7 cellular contexts compared by ENCODE assay signal in genomic region chr14:96592591-96593388, GRCh38.
DNase-seq lines count a peak whose midpoint lies in the region; ATAC-seq lines count a peak whose summit lies in the region.

No MANE protein-coding gene starts in this region.

- H3K4me3 ChIP-seq in esophagus (ENCODE audit: low read depth in 1 of 2, low read length in 2 of 2): peak overlapping the region; percentile 37 to 44

- peaks cover 10 to 28% (median 24%) of the 10 kb centered on the region in 5 donors for H3K27me3 Mint-ChIP-seq in naive thymus-derived CD8-positive, alpha-beta T cell
- peaks cover 52% of the 10 kb centered on the region for H3K27me3 Mint-ChIP-seq in stimulated activated naive CD8-positive, alpha-beta T cell treated with anti-CD3 and anti-CD28 coated beads, Interleukin-15, amount 100 ng/mL, for 72 hours

- no peaks in the 10 kb centered on the region for H3K9me3 ChIP-seq in esophagus (ENCODE audit: control insufficient read depth in 2 of 2, insufficient read depth in 1 of 2, low read depth in 1 of 2, low read length in 1 of 2)

- H3K36me3 Mint-ChIP-seq in naive thymus-derived CD8-positive, alpha-beta T cell: no peaks in the 10 kb centered on the region

- H3K9me3 Mint-ChIP-seq in naive thymus-derived CD8-positive, alpha-beta T cell: no peaks in the 10 kb centered on the region
- no peaks in the 10 kb centered on the region for H3K9me3 Mint-ChIP-seq in stimulated activated naive CD8-positive, alpha-beta T cell treated with anti-CD3 and anti-CD28 coated beads, Interleukin-15, amount 100 ng/mL, for 72 hours

- peak; percentile 86 for DNase-seq in activated CD8-positive, alpha-beta memory T cell treated with anti-CD3 and anti-CD28 coated beads, Interleukin-2, amount 50 U/mL, for 48 hours
- DNase-seq in naive thymus-derived CD8-positive, alpha-beta T cell: peak; percentile 33 to 75 (median 54)
- peak; percentile 65 to 69 for DNase-seq in stimulated activated naive CD8-positive, alpha-beta T cell treated with anti-CD3 and anti-CD28 coated beads, Interleukin-15, amount 100 ng/mL, for 72 hours
- DNase-seq in superior temporal gyrus (ENCODE audit: extremely low spot score): no peak

- POLR2A ChIA-PET in naive thymus-derived CD8-positive, alpha-beta T cell (lab: Charles Lee): interaction anchor here (0.6 kb wide), 1 partner anchor 16 kb away, joined by 3 read pairs; no protein-coding TSS in a partner anchor

- no peaks in the 10 kb centered on the region for H3K27me3 ChIP-seq in esophagus (ENCODE audit: control insufficient read depth in 1 of 2, insufficient read depth in 2 of 2, low read length in 2 of 2)

- peak overlapping the region; percentile 63 to 85 (median 74) for H3K4me3 Mint-ChIP-seq in naive thymus-derived CD8-positive, alpha-beta T cell
- peak overlapping the region; percentile 78 to 86 for H3K4me3 Mint-ChIP-seq in stimulated activated naive CD8-positive, alpha-beta T cell treated with anti-CD3 and anti-CD28 coated beads, Interleukin-15, amount 100 ng/mL, for 72 hours

- H3K4me1 ChIP-seq in esophagus (ENCODE audit: control insufficient read depth in 2 of 2, insufficient read depth in 2 of 2, low read length in 1 of 2): peaks cover 3 to 5% of the 10 kb centered on the region in 2 donors

- peaks cover 6 to 15% (median 10%) of the 10 kb centered on the region in 4 donors for H3K4me1 Mint-ChIP-seq in naive thymus-derived CD8-positive, alpha-beta T cell
- peaks cover 20% of the 10 kb centered on the region for H3K4me1 Mint-ChIP-seq in stimulated activated naive CD8-positive, alpha-beta T cell treated with anti-CD3 and anti-CD28 coated beads, Interleukin-15, amount 100 ng/mL, for 72 hours

- H3K36me3 ChIP-seq in esophagus (ENCODE audit: control insufficient read depth in 2 of 2, insufficient read depth in 2 of 2, low read length in 1 of 2): no peaks in the 10 kb centered on the region

- H3K27ac Mint-ChIP-seq in naive thymus-derived CD8-positive, alpha-beta T cell: peak overlapping the region in 4 of 10 donors; percentile 6 to 83 (median 42)
- H3K27ac Mint-ChIP-seq in stimulated activated naive CD8-positive, alpha-beta T cell treated with anti-CD3 and anti-CD28 coated beads, Interleukin-15, amount 100 ng/mL, for 72 hours: peak overlapping the region in 1 of 2 donors; percentile 90

- H3K27ac ChIP-seq in esophagus (ENCODE audit: low read depth in 2 of 2, low read length in 1 of 2): no peak overlapping the region

- WGBS in esophagus, 2 donors: 8 to 9% methylated on average over 54 of the region's 54 CpGs

- ATAC-seq in GM19397 (IDR thresholded peaks at IDR 0.05; ENCODE audit: unreplicated experiment): peak; percentile 82
- peak; percentile 74 for ATAC-seq in HG03571 (IDR thresholded peaks at IDR 0.05; ENCODE audit: unreplicated experiment)
- ATAC-seq in naive thymus-derived CD8-positive, alpha-beta T cell: peak; percentile 90 to 98
- ATAC-seq in stimulated activated naive CD8-positive, alpha-beta T cell treated with anti-CD3 and anti-CD28 coated beads, Interleukin-15, amount 100 ng/mL, for 72 hours: peak; percentile 93
